Comparison of ENCODE assay signal across 36 cellular contexts in genomic region chr13:69882451-69882850, GRCh38.
"Had no signal": no experiment of that assay in that cellular context is flagged by ENCODE, and none has a peak within 500 bp of the region (broad histone marks: within the 10 kb centered on the region; RNA-seq: fewer than 3 reads in every experiment).

No MANE protein-coding gene starts in this region.

- H3K4me3 ChIP-seq: MG63 had no signal

- H3K36me3 ChIP-seq: MG63 had no signal

- DNase-seq: Kasumi-1, MG63, MM.1S, MV-4-11, NCI-H1048, NCI-H1092, NCI-H1092 treated with DMSO at 0.1 percent for 48 hours, NCI-H1105, NCI-H1105 treated with DMSO at 0.1 percent for 48 hours, NCI-H1417, NCI-H1417 treated with DMSO at 0.1 percent for 48 hours, NCI-H1436, NCI-H1436 treated with DMSO at 0.1 percent for 48 hours, NCI-H1694, NCI-H1694 treated with DMSO at 0.1 percent for 48 hours, NCI-H187, NCI-H187 treated with DMSO at 0.1 percent for 48 hours, NCI-H1930, NCI-H2029, NCI-H2029 treated with DMSO at 0.1 percent for 48 hours, NCI-H2081, NCI-H2081 treated with DMSO at 0.1 percent for 48 hours, NCI-H2107, NCI-H2171, NCI-H2171 treated with DMSO at 0.1 percent for 48 hours, NCI-H2227 treated with DMSO at 0.1 percent for 48 hours, NCI-H226, NCI-H345, NCI-H446, NCI-H446 treated with DMSO at 0.1 percent for 48 hours, NCI-H510A, NCI-H510A treated with DMSO at 0.1 percent for 48 hours, NCI-H524 treated with DMSO at 0.1 percent for 48 hours, NCI-H526, NCI-H526 treated with DMSO at 0.1 percent for 48 hours, NCI-H69 had no signal

- H3K9me3 ChIP-seq: MG63 had no signal

- H3K27me3 ChIP-seq: MG63 had no signal
